ENCODE assay signal across 11 cellular contexts in genomic region chr3:184491011-184491576, GRCh38.
DNase-seq lines count a peak whose midpoint lies in the region; ATAC-seq and TF ChIP-seq lines count a peak whose summit lies in the region.
"Had no signal": no experiment of that assay in that cellular context is flagged by ENCODE, and none has a peak within 500 bp of the region (broad histone marks: within the 10 kb centered on the region; RNA-seq: fewer than 3 reads in every experiment).

No MANE protein-coding gene starts in this region.

- H3K4me1 ChIP-seq in SK-N-SH (ENCODE audit: control insufficient read depth in 1 of 2, insufficient read depth in 2 of 2, low read depth in 1 of 2, low read length in 1 of 2) (no peaks in the 10 kb centered on the region), left lung (peaks cover 0 to 22% of the 10 kb centered on the region in 2 donors)

- DNase-seq in SK-N-SH (no peak), WTC11 (ENCODE audit: low spot score) (no peak), left lung (peak; percentile 72 to 77), type B pancreatic cell (ENCODE audit: extremely low spot score, unreplicated experiment) (no peak), iPS-NIHi7 (ENCODE audit: extremely low spot score) (no peak), NCI-H2196 treated with DMSO at 0.1 percent for 48 hours (lab: John Stamatoyannopoulos, UW; ENCODE audit: unreplicated experiment) (no peak)
- DNase-seq: activated naive CD4-positive, alpha-beta T cell treated with anti-CD3 and anti-CD28 coated beads, Interleukin-2, amount 50 U/mL, for 16 hours; GOT3; naive thymus-derived CD8-positive, alpha-beta T cell had no signal

- H3K27ac ChIP-seq in SK-N-SH (ENCODE audit: low read depth in 2 of 2, low read length in 1 of 2) (no peak overlapping the region), left lung (peak overlapping the region in 1 of 2 donors; percentile 83)

- TF ChIP-seq RAD21 in SK-N-SH (IDR thresholded peaks at IDR 0.05; ENCODE audit: low read length), result no peak

- ATAC-seq in SK-N-SH treated with all-trans-retinoic acid at 6 μM for 48 hours (no peak), WTC11 (peak; percentile 73), left lung (peak; percentile 96), HG03039 (IDR thresholded peaks at IDR 0.05; ENCODE audit: unreplicated experiment) (no peak)
- ATAC-seq: naive thymus-derived CD8-positive, alpha-beta T cell had no signal

- H3K27me3 Mint-ChIP-seq in WTC11 (ENCODE audit: low read depth) (peaks cover 64% of the 10 kb centered on the region), type B pancreatic cell (peaks cover 42% of the 10 kb centered on the region)

- H3F3A ChIP-seq in SK-N-SH (replicated peaks; ENCODE audit: insufficient read depth), result no peaks in the 10 kb centered on the region

- no peaks in the 10 kb centered on the region for H3K79me2 ChIP-seq in SK-N-SH (ENCODE audit: insufficient read depth)

- H3K27me3 ChIP-seq in SK-N-SH (ENCODE audit: insufficient read depth) (peaks cover 67% of the 10 kb centered on the region), left lung (peaks cover 10 to 59% of the 10 kb centered on the region in 2 donors)

- H3K36me3 Mint-ChIP-seq in WTC11 (no peaks in the 10 kb centered on the region), type B pancreatic cell (no peaks in the 10 kb centered on the region)

- H3K9me3 Mint-ChIP-seq in WTC11 (peaks cover 2% of the 10 kb centered on the region), type B pancreatic cell (no peaks in the 10 kb centered on the region)
- H3K9me3 Mint-ChIP-seq: naive thymus-derived CD8-positive, alpha-beta T cell had no signal

- H2AFZ ChIP-seq in SK-N-SH (ENCODE audit: low read depth), result no peak overlapping the region

- TF ChIP-seq CTCF in SK-N-SH (IDR thresholded peaks at IDR 0.05) (no peak), WTC11 (IDR thresholded peaks at IDR 0.05) (no peak), left lung (IDR thresholded peaks at IDR 0.05) (no peak), type B pancreatic cell (conservative IDR thresholded peaks at IDR 0.05) (no peak)

- H3K4me2 ChIP-seq in SK-N-SH, result no peak overlapping the region

- H3K9me3 ChIP-seq in SK-N-SH (no peaks in the 10 kb centered on the region), left lung (no peaks in the 10 kb centered on the region)

- intact Hi-C loops in left lung (cut with DNase I), result no loop called here

- H3K9ac ChIP-seq in SK-N-SH, result no peak overlapping the region

- no peak for TF ChIP-seq EP300 in SK-N-SH (IDR thresholded peaks at IDR 0.05; ENCODE audit: borderline replicate concordance in 1 of 2, low read depth in 1 of 2, low read length in 1 of 2)

- H3K4me1 Mint-ChIP-seq in WTC11 (peaks cover 3% of the 10 kb centered on the region; the same call in 1 of the 2 replicates), type B pancreatic cell (ENCODE audit: unreplicated experiment) (peaks cover 4% of the 10 kb centered on the region)

- H3K36me3 ChIP-seq in SK-N-SH (replicated peaks in 1 of 2; ENCODE audit: control insufficient read depth in 1 of 2, insufficient read depth in 2 of 2, low read length in 1 of 2) (no peaks in the 10 kb centered on the region), left lung (no peaks in the 10 kb centered on the region)

- H3K27ac Mint-ChIP-seq in WTC11 (no peak overlapping the region), type B pancreatic cell (peak overlapping the region; percentile 26)
- H3K27ac Mint-ChIP-seq: naive thymus-derived CD8-positive, alpha-beta T cell had no signal

- no peaks in the 10 kb centered on the region for H3K9me2 ChIP-seq in SK-N-SH

- 18% methylated on average over 15 of the region's 31 CpGs for WGBS in SK-N-SH (ENCODE audit: low lambda C conversion rate)

- POLR2A ChIA-PET in SK-N-SH (lab: Yijun Ruan, JAX) (no interaction called here), WTC11 (lab: Charles Lee) (no interaction called here)

- H3K4me3 Mint-ChIP-seq in WTC11, result peak overlapping the region; percentile 45
- H3K4me3 Mint-ChIP-seq in type B pancreatic cell, result no peak overlapping the region

- H4K20me1 ChIP-seq in SK-N-SH (ENCODE audit: insufficient read depth), result no peaks in the 10 kb centered on the region

- no peak overlapping the region for H3K4me3 ChIP-seq in SK-N-SH (ENCODE audit: low read depth in 2 of 2, low read length in 1 of 2)
- H3K4me3 ChIP-seq in left lung, result peak overlapping the region; percentile 25 to 27

- CTCF ChIA-PET in SK-N-SH (lab: Yijun Ruan, JAX), result interaction anchor here (1.2 to 2.5 kb wide), 4 partner anchors 23 to 120 kb away, joined by 3 to 20 read pairs (median 6); no protein-coding TSS in a partner anchor
- CTCF ChIA-PET in WTC11 (lab: Charles Lee), result interaction anchor here (0.7 to 3.2 kb wide), 8 partner anchors 13 to 145 kb away, joined by 3 to 17 read pairs (median 4); no protein-coding TSS in a partner anchor

TF ChIP-seq in SK-N-SH, 30 proteins besides CTCF, POLR2A, EP300 and RAD21 (continues in another document):
- TF ChIP-seq ELF1 (IDR thresholded peaks at IDR 0.05) (no peak), USF1 (IDR thresholded peaks at IDR 0.05; ENCODE audit: borderline replicate concordance, low read depth) (no peak), IRF3 (IDR thresholded peaks at IDR 0.05; ENCODE audit: low read depth, low read length) (no peak), MEF2A (IDR thresholded peaks at IDR 0.05; ENCODE audit: borderline replicate concordance, low read depth) (no peak), NRF1 (IDR thresholded peaks at IDR 0.05; ENCODE audit: low read depth, low read length) (no peak), EZH2phosphoT487 (IDR thresholded peaks at IDR 0.05; ENCODE audit: borderline replicate concordance, low read depth) (peak; percentile 78; the same call in 1 of the 2 replicates)

TF ChIP-seq in SK-N-SH treated with all-trans-retinoic acid at 6 μM for 48 hours, 23 proteins besides CTCF, POLR2A, EP300 and RAD21:
- TF ChIP-seq ZNF8 (CRISPR knock-in tag; IDR thresholded peaks at IDR 0.05) (no peak), ARNTL (CRISPR knock-in tag; IDR thresholded peaks at IDR 0.05; ENCODE audit: borderline replicate concordance, low read depth) (no peak), OSR1 (CRISPR knock-in tag; IDR thresholded peaks at IDR 0.05) (no peak), ZNF70 (CRISPR knock-in tag; IDR thresholded peaks at IDR 0.05) (no peak), ZFP30 (CRISPR knock-in tag; IDR thresholded peaks at IDR 0.05) (no peak)

TF ChIP-seq in WTC11, 78 proteins besides CTCF, POLR2A, EP300 and RAD21 (continues in another document):
- TF ChIP-seq RELA (CRISPR knock-in tag; IDR thresholded peaks at IDR 0.05; ENCODE audit: borderline replicate concordance) (no peak), ETV6 (CRISPR knock-in tag; IDR thresholded peaks at IDR 0.05) (no peak), CBFB (CRISPR knock-in tag; IDR thresholded peaks at IDR 0.05; ENCODE audit: low read depth) (no peak), CREB1 (CRISPR knock-in tag; IDR thresholded peaks at IDR 0.05) (no peak), FOXK1 (CRISPR knock-in tag; IDR thresholded peaks at IDR 0.05) (no peak), PREB (CRISPR knock-in tag; IDR thresholded peaks at IDR 0.05; ENCODE audit: borderline replicate concordance) (no peak), ESRRA (CRISPR knock-in tag; IDR thresholded peaks at IDR 0.05; ENCODE audit: borderline replicate concordance) (no peak)
- TF ChIP-seq, protein P1, sequence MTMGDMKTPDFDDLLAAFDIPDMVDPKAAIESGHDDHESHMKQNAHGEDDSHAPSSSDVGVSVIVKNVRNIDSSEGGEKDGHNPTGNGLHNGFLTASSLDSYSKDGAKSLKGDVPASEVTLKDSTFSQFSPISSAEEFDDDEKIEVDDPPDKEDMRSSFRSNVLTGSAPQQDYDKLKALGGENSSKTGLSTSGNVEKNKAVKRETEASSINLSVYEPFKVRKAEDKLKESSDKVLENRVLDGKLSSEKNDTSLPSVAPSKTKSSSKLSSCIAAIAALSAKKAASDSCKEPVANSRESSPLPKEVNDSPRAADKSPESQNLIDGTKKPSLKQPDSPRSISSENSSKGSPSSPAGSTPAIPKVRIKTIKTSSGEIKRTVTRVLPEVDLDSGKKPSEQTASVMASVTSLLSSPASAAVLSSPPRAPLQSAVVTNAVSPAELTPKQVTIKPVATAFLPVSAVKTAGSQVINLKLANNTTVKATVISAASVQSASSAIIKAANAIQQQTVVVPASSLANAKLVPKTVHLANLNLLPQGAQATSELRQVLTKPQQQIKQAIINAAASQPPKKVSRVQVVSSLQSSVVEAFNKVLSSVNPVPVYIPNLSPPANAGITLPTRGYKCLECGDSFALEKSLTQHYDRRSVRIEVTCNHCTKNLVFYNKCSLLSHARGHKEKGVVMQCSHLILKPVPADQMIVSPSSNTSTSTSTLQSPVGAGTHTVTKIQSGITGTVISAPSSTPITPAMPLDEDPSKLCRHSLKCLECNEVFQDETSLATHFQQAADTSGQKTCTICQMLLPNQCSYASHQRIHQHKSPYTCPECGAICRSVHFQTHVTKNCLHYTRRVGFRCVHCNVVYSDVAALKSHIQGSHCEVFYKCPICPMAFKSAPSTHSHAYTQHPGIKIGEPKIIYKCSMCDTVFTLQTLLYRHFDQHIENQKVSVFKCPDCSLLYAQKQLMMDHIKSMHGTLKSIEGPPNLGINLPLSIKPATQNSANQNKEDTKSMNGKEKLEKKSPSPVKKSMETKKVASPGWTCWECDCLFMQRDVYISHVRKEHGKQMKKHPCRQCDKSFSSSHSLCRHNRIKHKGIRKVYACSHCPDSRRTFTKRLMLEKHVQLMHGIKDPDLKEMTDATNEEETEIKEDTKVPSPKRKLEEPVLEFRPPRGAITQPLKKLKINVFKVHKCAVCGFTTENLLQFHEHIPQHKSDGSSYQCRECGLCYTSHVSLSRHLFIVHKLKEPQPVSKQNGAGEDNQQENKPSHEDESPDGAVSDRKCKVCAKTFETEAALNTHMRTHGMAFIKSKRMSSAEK (CRISPR knock-in tag; IDR thresholded peaks at IDR 0.05; ENCODE audit: borderline replicate concordance), result no peak

Comparison
In these comparisons a context has a peak if more than half of its experiments do, and no peak if none do; other contexts are left out.
1. DNase-seq: peak in left lung (2 of 2); none in SK-N-SH (single experiment), WTC11 (single experiment), type B pancreatic cell (single experiment), iPS-NIHi7 (single experiment) and NCI-H2196 treated with DMSO at 0.1 percent for 48 hours (single experiment).
2. H3K4me3 ChIP-seq: peak in left lung (2 of 2); none in SK-N-SH (0 of 2).
3. ATAC-seq: peak in WTC11 (single experiment) and left lung (single experiment); none in SK-N-SH treated with all-trans-retinoic acid at 6 μM for 48 hours (single experiment) and HG03039 (single experiment).